8 cellular contexts compared by ENCODE assay signal in the genomic region with DNA sequence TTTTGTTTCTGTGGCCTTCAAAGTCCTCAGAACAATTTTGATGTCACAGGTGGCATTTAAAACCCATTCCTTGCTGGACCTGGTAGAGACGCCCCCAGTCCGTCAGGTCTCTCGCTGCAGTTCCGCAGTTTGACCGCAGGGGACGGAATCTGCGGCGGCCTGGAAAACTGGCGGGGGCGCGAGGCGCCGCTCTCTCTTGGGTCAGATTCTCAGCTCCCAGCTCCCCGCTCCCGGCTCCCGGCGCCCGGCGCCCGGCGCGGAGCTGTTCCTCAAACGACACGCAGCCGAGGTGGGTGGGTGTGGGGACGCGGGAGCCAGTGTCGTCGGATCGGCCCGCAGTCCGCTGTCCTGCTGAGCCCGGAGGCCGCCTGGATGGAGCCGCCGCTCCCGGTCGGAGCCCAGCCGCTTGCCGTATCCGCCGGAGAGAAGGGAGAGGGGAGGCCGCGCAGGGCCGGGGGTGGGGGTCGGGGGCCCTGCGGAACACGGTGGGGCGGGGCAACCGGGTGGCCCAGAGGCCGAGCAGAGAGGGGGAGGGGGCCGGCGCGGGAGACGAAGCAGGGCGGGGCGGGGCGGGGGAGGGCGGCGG. TPM values are rescaled to one million over a fixed set of nuclear protein-coding genes. Genes with fewer than 3 reads are reported as not detected.
DNase-seq lines count a peak whose midpoint lies in the region; ATAC-seq and TF ChIP-seq lines count a peak whose summit lies in the region.

A gene (plus strand): TSS at position 192 of the 586 bp plus-strand sequence. CDS start 181 bp downstream, at position 373.

- TF ChIP-seq POLR2A in prostate gland (IDR thresholded peaks at IDR 0.05), result no peak

- H3K9me2 ChIP-seq in SK-N-SH, result no peaks in the 10 kb centered on the region

- peaks cover 4% of the 10 kb centered on the region for H3F3A ChIP-seq in SK-N-SH (replicated peaks; ENCODE audit: insufficient read depth)

- WGBS in SK-N-SH (ENCODE audit: low lambda C conversion rate), result under 1% methylated on average over 32 of the region's 60 CpGs
- under 1% methylated on average over 23 of the region's 60 CpGs for WGBS in prostate gland

- H3K9me3 ChIP-seq in SK-N-SH (no peaks in the 10 kb centered on the region), prostate gland (no peaks in the 10 kb centered on the region)

- H4K20me1 ChIP-seq in SK-N-SH (ENCODE audit: insufficient read depth), result no peaks in the 10 kb centered on the region

- no peak for TF ChIP-seq EP300 in SK-N-SH (IDR thresholded peaks at IDR 0.05; ENCODE audit: borderline replicate concordance in 1 of 2, low read depth in 1 of 2, low read length in 1 of 2)

- H3K9ac ChIP-seq in SK-N-SH, result peak within 1 kb of the TSS; percentile 86

- H3K27me3 ChIP-seq in H7 (ENCODE audit: control insufficient read depth, insufficient read depth, low read length) (no peaks in the 10 kb centered on the region), SK-N-SH (ENCODE audit: insufficient read depth) (no peaks in the 10 kb centered on the region), prostate gland (replicated peaks; ENCODE audit: insufficient read depth) (no peaks in the 10 kb centered on the region)

- peaks cover 3 to 8% of the 10 kb centered on the region in 2 experiments; a peak in 1 of 4 replicates for H3K4me1 ChIP-seq in SK-N-SH (ENCODE audit: control insufficient read depth in 1 of 2, insufficient read depth in 2 of 2, low read depth in 1 of 2, low read length in 1 of 2)
- no peaks in the 10 kb centered on the region for H3K4me1 ChIP-seq in prostate gland (replicated peaks)

- peaks cover 11% of the 10 kb centered on the region; the same call in 1 of the 2 replicates for H3K79me2 ChIP-seq in SK-N-SH (ENCODE audit: insufficient read depth)

- ATAC-seq in left ventricle myocardium superior, result peak; percentile 94

- DNase-seq in GM12864 (ENCODE audit: low read depth) (no peak), H7 (peak; percentile 93), LoVo (ENCODE audit: low spot score) (peak; percentile 63), SK-N-SH (peak; percentile 91), amniotic stem cell (lab: John Stamatoyannopoulos, UW) (peak; percentile 11), left ventricle myocardium superior (peak; percentile 82), prostate gland (ENCODE audit: low spot score) (peak; percentile 47), foreskin melanocyte (no peak)

- TF ChIP-seq CTCF in GM12864 (IDR thresholded peaks at IDR 0.05; ENCODE audit: low read depth, low read length, missing control alignments), result peak; percentile 77
- peak; percentile 75 for TF ChIP-seq CTCF in SK-N-SH (IDR thresholded peaks at IDR 0.05)
- TF ChIP-seq CTCF in prostate gland (IDR thresholded peaks at IDR 0.05), result peak; percentile 34 to 65 (median 60)

- H3K4me3 ChIP-seq in GM12864 (ENCODE audit: low read depth, low read length) (peak within 1 kb of the TSS; percentile 54), H7 (ENCODE audit: insufficient read depth, low read depth, low read length) (peak within 1 kb of the TSS; percentile 75), SK-N-SH (ENCODE audit: low read depth in 2 of 2, low read length in 1 of 2) (peak within 1 kb of the TSS; percentile 84 to 86), prostate gland (peak within 1 kb of the TSS; percentile 54 to 56)

- peak within 1 kb of the TSS; percentile 97 for H2AFZ ChIP-seq in SK-N-SH (ENCODE audit: low read depth)

- H3K36me3 ChIP-seq in H7 (replicated peaks; ENCODE audit: control insufficient read depth, insufficient read depth, low read length) (peaks cover under 1% of the 10 kb centered on the region; the same call in 1 of the 2 replicates), SK-N-SH (replicated peaks in 1 of 2; ENCODE audit: control insufficient read depth in 1 of 2, insufficient read depth in 2 of 2, low read length in 1 of 2) (peaks cover 0 to 17% of the 10 kb centered on the region in 2 experiments), prostate gland (no peaks in the 10 kb centered on the region)

- peak within 1 kb of the TSS; percentile 85 for H3K4me2 ChIP-seq in SK-N-SH

- peak within 1 kb of the TSS in 1 of 2 experiments; percentile 68; a peak in 2 of 4 replicates for H3K27ac ChIP-seq in SK-N-SH (ENCODE audit: low read depth in 2 of 2, low read length in 1 of 2)
- H3K27ac ChIP-seq in prostate gland, result peak within 1 kb of the TSS; percentile 79 to 84

- CTCF ChIA-PET in SK-N-SH (lab: Yijun Ruan, JAX), result interaction anchor here (0.5 to 1.4 kb wide), 11 partner anchors 12 to 61 kb away, joined by 3 to 7 read pairs (median 3); no protein-coding TSS in a partner anchor

- POLR2A ChIA-PET in SK-N-SH (lab: Yijun Ruan, JAX), result no interaction called here

- TF ChIP-seq RAD21 in SK-N-SH (IDR thresholded peaks at IDR 0.05; ENCODE audit: low read length), result 0 out of 2 replicates have a peak, but pooled peaks have one; percentile 10

- intact Hi-C loops in left ventricle myocardium superior (cut with micrococcal nuclease), result no loop called here
- intact Hi-C loops in prostate gland (cut with DNase I), result no loop called here

TF ChIP-seq in SK-N-SH, 30 proteins besides CTCF, POLR2A, EP300 and RAD21 (continues in another document):
- TF ChIP-seq, protein P1, sequence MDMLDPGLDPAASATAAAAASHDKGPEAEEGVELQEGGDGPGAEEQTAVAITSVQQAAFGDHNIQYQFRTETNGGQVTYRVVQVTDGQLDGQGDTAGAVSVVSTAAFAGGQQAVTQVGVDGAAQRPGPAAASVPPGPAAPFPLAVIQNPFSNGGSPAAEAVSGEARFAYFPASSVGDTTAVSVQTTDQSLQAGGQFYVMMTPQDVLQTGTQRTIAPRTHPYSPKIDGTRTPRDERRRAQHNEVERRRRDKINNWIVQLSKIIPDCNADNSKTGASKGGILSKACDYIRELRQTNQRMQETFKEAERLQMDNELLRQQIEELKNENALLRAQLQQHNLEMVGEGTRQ (IDR thresholded peaks at IDR 0.05; ENCODE audit: borderline replicate concordance, low read depth, low read length), result no peak
- TF ChIP-seq ELF1 (IDR thresholded peaks at IDR 0.05) (no peak), TCF12 (IDR thresholded peaks at IDR 0.05) (0 out of 2 replicates have a peak, but pooled peaks have one; percentile 12), FOSL2 (IDR thresholded peaks at IDR 0.05; ENCODE audit: borderline replicate concordance, low read depth) (no peak), RXRA (IDR thresholded peaks at IDR 0.05; ENCODE audit: borderline replicate concordance, low read depth) (no peak), CHD2 (IDR thresholded peaks at IDR 0.05; ENCODE audit: low read length, partially characterized antibody) (no peak), SMC3 (IDR thresholded peaks at IDR 0.05; ENCODE audit: low read depth, low read length) (no peak), FOXM1 (IDR thresholded peaks at IDR 0.05; ENCODE audit: low read depth) (no peak), NFIC (IDR thresholded peaks at IDR 0.05; ENCODE audit: borderline replicate concordance) (no peak), FOXJ3 (CRISPR knock-in tag; IDR thresholded peaks at IDR 0.05) (peak; percentile 28; the same call in 1 of the 2 replicates)
- TF ChIP-seq, protein P2, sequence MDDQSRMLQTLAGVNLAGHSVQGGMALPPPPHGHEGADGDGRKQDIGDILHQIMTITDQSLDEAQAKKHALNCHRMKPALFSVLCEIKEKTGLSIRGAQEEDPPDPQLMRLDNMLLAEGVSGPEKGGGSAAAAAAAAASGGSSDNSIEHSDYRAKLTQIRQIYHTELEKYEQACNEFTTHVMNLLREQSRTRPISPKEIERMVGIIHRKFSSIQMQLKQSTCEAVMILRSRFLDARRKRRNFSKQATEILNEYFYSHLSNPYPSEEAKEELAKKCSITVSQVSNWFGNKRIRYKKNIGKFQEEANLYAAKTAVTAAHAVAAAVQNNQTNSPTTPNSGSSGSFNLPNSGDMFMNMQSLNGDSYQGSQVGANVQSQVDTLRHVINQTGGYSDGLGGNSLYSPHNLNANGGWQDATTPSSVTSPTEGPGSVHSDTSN (IDR thresholded peaks at IDR 0.05), result no peak
- TF ChIP-seq, protein P3, sequence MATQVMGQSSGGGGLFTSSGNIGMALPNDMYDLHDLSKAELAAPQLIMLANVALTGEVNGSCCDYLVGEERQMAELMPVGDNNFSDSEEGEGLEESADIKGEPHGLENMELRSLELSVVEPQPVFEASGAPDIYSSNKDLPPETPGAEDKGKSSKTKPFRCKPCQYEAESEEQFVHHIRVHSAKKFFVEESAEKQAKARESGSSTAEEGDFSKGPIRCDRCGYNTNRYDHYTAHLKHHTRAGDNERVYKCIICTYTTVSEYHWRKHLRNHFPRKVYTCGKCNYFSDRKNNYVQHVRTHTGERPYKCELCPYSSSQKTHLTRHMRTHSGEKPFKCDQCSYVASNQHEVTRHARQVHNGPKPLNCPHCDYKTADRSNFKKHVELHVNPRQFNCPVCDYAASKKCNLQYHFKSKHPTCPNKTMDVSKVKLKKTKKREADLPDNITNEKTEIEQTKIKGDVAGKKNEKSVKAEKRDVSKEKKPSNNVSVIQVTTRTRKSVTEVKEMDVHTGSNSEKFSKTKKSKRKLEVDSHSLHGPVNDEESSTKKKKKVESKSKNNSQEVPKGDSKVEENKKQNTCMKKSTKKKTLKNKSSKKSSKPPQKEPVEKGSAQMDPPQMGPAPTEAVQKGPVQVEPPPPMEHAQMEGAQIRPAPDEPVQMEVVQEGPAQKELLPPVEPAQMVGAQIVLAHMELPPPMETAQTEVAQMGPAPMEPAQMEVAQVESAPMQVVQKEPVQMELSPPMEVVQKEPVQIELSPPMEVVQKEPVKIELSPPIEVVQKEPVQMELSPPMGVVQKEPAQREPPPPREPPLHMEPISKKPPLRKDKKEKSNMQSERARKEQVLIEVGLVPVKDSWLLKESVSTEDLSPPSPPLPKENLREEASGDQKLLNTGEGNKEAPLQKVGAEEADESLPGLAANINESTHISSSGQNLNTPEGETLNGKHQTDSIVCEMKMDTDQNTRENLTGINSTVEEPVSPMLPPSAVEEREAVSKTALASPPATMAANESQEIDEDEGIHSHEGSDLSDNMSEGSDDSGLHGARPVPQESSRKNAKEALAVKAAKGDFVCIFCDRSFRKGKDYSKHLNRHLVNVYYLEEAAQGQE (IDR thresholded peaks at IDR 0.05; ENCODE audit: low read depth, low read length), result no peak
- TF ChIP-seq, protein P4, sequence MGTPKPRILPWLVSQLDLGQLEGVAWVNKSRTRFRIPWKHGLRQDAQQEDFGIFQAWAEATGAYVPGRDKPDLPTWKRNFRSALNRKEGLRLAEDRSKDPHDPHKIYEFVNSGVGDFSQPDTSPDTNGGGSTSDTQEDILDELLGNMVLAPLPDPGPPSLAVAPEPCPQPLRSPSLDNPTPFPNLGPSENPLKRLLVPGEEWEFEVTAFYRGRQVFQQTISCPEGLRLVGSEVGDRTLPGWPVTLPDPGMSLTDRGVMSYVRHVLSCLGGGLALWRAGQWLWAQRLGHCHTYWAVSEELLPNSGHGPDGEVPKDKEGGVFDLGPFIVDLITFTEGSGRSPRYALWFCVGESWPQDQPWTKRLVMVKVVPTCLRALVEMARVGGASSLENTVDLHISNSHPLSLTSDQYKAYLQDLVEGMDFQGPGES (IDR thresholded peaks at IDR 0.05; ENCODE audit: low read depth, low read length), result no peak

RNA-seq across cellular contexts. Expression of the gene that starts here (rescaled TPM):
- 22.4 and 27.1 TPM in 2 replicates for total RNA-seq in H7 (2014; rRNA removed; shearing (Covaris generic))
- 18.6 and 23.3 TPM in 2 replicates for polyA plus RNA-seq in SK-N-SH (2012; rRNA removed)
- 22.2 and 23.9 TPM in 2 replicates for polyA plus RNA-seq in SK-N-SH (2012; cell fraction: cytosol; rRNA removed)
- polyA plus RNA-seq in SK-N-SH (2012; cell fraction: nucleus; rRNA removed), result 20.6 and 43.0 TPM in 2 replicates
- total RNA-seq in left ventricle myocardium superior, result 9.9 TPM
- 10 to 100 TPM; 16.7 to 77.1 TPM for total RNA-seq in prostate gland

Comparison
In these comparisons a context has a peak if more than half of its experiments do, and no peak if none do; other contexts are left out.
1. DNase-seq: peak in H7 (single experiment), LoVo (single experiment), SK-N-SH (single experiment), amniotic stem cell (single experiment), left ventricle myocardium superior (single experiment) and prostate gland (single experiment); none in GM12864 (single experiment) and foreskin melanocyte (single experiment).
2. Peak in every context shown above with its lines, with median percentiles within 50 percentile points of each other: H3K4me3 ChIP-seq and CTCF ChIP-seq.